Comparison of ENCODE assay signal across 9 cellular contexts in the genomic region with DNA sequence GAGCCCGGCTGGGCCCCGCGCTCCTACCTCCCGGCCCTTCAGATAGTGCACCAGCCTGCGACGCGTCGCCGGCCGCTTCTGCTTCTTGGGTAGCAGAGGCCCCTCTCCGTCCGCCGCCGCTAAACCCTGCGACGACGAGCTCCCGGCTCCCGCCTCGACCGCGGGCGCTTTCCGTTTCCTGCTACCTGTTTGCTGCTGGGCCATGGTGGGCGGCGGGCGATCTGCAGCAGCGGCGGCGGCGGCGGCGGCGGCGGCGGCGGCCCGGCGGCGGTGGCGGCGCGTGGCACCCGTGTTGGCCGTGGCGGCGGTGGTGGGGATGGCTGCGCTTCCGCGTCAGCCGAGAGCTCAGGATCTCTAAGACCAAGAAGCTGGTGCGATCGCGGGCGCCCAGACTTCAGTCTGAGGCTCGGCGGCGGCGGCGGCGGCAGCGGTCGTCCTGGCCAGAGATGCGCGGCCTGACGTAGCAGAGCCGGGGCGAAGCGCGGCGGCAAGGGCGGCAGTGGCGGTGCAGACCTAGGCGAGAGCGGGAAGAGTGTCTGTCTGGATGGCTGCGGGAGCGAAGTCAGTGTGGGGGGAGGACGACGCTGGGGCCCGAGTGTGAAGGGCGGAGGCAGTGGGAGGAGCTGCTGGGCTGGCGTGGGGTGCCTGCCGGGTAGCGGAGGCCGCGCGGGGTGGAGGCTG. TPM values are rescaled to one million over a fixed set of nuclear protein-coding genes. Genes with fewer than 3 reads are reported as not detected.
A peak's percentile ranks its signal among the peaks of the same experiment; 100 is the strongest.
DNase-seq lines count a peak whose midpoint lies in the region; ATAC-seq and TF ChIP-seq lines count a peak whose summit lies in the region.
"Had no signal": no experiment of that assay in that cellular context is flagged by ENCODE, and none has a peak within 500 bp of the region (broad histone marks: within the 10 kb centered on the region; RNA-seq: fewer than 3 reads in every experiment).

A gene (minus strand): TSS at position 569 of the 681 bp plus-strand sequence. CDS start 365 bp downstream, at position 204.

- H3K4me1 ChIP-seq in HAP-1 (no peaks in the 10 kb centered on the region), RWPE2 (ENCODE audit: insufficient read depth, poor library complexity, severe bottlenecking) (no peaks in the 10 kb centered on the region), right atrium auricular region (no peaks in the 10 kb centered on the region), rectal smooth muscle tissue (ENCODE audit: control insufficient read depth, insufficient read depth, low read length) (no peaks in the 10 kb centered on the region), transverse colon (no peaks in the 10 kb centered on the region)

- no peak for TF ChIP-seq EP300 in transverse colon (IDR thresholded peaks at IDR 0.05; ENCODE audit: low read depth)

- ATAC-seq in RWPE2 (ENCODE audit: low read depth) (peak; percentile 29; the same call in 2 of the 3 replicates), GM18907 (IDR thresholded peaks at IDR 0.05; ENCODE audit: unreplicated experiment) (no peak), HG03520 (IDR thresholded peaks at IDR 0.05; ENCODE audit: unreplicated experiment) (no peak), GM21447 (IDR thresholded peaks at IDR 0.05; ENCODE audit: unreplicated experiment) (no peak)

- H3K9ac ChIP-seq in rectal smooth muscle tissue (ENCODE audit: low read length) = no peak within 1 kb of the TSS

- H3K27me3 ChIP-seq in HAP-1 (ENCODE audit: low read depth) (no peaks in the 10 kb centered on the region), RWPE2 (ENCODE audit: insufficient read depth, poor library complexity, severe bottlenecking) (no peaks in the 10 kb centered on the region), right atrium auricular region (no peaks in the 10 kb centered on the region), rectal smooth muscle tissue (ENCODE audit: control insufficient read depth, insufficient read depth, low read length) (no peaks in the 10 kb centered on the region), transverse colon (no peaks in the 10 kb centered on the region)

- H3K9me3 ChIP-seq in HAP-1 (no peaks in the 10 kb centered on the region), RWPE2 (ENCODE audit: severe bottlenecking) (no peaks in the 10 kb centered on the region), right atrium auricular region (no peaks in the 10 kb centered on the region), transverse colon (no peaks in the 10 kb centered on the region)

- intact Hi-C loops in transverse colon (cut with DNase I; ENCODE audit: low total_unique reads) = no loop called here

- TF ChIP-seq CTCF in RWPE2 (IDR thresholded peaks at IDR 0.05; ENCODE audit: poor library complexity, severe bottlenecking) = no peak
- no peak for TF ChIP-seq CTCF in right atrium auricular region (IDR thresholded peaks at IDR 0.05)
- no peak for TF ChIP-seq CTCF in transverse colon (IDR thresholded peaks at IDR 0.05)

- in situ Hi-C loops in HAP-1 (cut with MboI; ENCODE audit: low sequenced_read_pairs) = no loop called here
- in situ Hi-C loops in transverse colon (cut with MboI; ENCODE audit: low pct_ligation_motif_present in 1 of 4, low pct_unique_long_range_greater_than_20kb in 1 of 4, low sequenced_read_pairs in 3 of 4) = no loop called here

- H3K36me3 ChIP-seq in HAP-1 (replicated peaks) = no peaks in the 10 kb centered on the region
- H3K36me3 ChIP-seq in RWPE2 (ENCODE audit: low read depth) = no peaks in the 10 kb centered on the region
- no peaks in the 10 kb centered on the region for H3K36me3 ChIP-seq in right atrium auricular region
- H3K36me3 ChIP-seq in rectal smooth muscle tissue (ENCODE audit: control insufficient read depth, insufficient read depth, low read length) = no peaks in the 10 kb centered on the region
- no peaks in the 10 kb centered on the region for H3K36me3 ChIP-seq in transverse colon

- DNase-seq in HAP-1 (ENCODE audit: low spot score in 2 of 2) = peak in 1 of 2 experiments; percentile 45
- DNase-seq in RWPE2 (ENCODE audit: low spot score) = no peak
- no peak for DNase-seq in right atrium auricular region (ENCODE audit: low spot score)
- DNase-seq in transverse colon = no peak
- DNase-seq: NCI-H345 had no signal

- no peak within 1 kb of the TSS for H3K27ac ChIP-seq in RWPE2 (ENCODE audit: poor library complexity, severe bottlenecking)
- no peak within 1 kb of the TSS for H3K27ac ChIP-seq in right atrium auricular region
- H3K27ac ChIP-seq in rectal smooth muscle tissue (ENCODE audit: low read depth, low read length) = no peak within 1 kb of the TSS
- H3K27ac ChIP-seq in transverse colon = no peak within 1 kb of the TSS

- peak within 1 kb of the TSS; percentile 18 for H3K4me3 ChIP-seq in HAP-1
- H3K4me3 ChIP-seq in RWPE2 (ENCODE audit: severe bottlenecking) = peak within 1 kb of the TSS; percentile 10
- H3K4me3 ChIP-seq in right atrium auricular region = peak within 1 kb of the TSS; percentile 23 to 40
- peak within 1 kb of the TSS; percentile 40 for H3K4me3 ChIP-seq in rectal smooth muscle tissue (ENCODE audit: low read length)
- peak within 1 kb of the TSS in 2 of 4 donors; percentile 16 to 32 for H3K4me3 ChIP-seq in transverse colon

- WGBS in transverse colon (ENCODE audit: low coverage in 1 of 2), 2 donors = 75% methylated on average over 87 of the region's 87 CpGs; no CpG with 5 or more reads in 1 of the 2 donors

- TF ChIP-seq POLR2A in transverse colon (IDR thresholded peaks at IDR 0.05) = no peak

RNA-seq across cellular contexts. Expression of the gene that starts here (rescaled TPM):
- total RNA-seq in right atrium auricular region (under 1 TPM in 1 of 2 donors, not detected in 1; 0.15 TPM), transverse colon (under 1 TPM in 1 of 4 donors, not detected in 3; 0.16 TPM)
